18 cellular contexts compared by ENCODE assay signal in the genomic region with DNA sequence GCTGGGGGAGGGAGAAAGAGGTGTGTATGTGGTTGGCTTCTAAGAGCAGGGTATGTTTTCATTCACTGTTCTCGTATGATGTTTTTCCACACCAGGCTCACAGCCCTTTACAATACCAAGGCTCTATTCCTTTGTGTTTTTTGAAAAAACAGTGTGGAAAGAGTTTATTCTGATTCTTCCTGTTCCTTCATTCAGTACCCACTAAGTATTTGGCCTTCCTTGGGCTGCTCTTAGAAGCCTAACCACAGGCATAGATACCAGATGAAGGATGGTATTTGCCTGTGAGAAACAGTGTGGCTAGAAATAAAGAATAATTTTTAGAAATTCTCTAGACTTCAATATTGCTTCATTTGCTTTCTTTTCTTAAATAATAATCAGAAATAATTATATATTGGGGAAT.
"Had no signal": no experiment of that assay in that cellular context is flagged by ENCODE, and none has a peak within 500 bp of the region (broad histone marks: within the 10 kb centered on the region; RNA-seq: fewer than 3 reads in every experiment).

No MANE protein-coding gene starts in this region.

- H3K27me3 ChIP-seq: foreskin keratinocyte, spleen had no signal

- H3K9me3 ChIP-seq: heart left ventricle, spleen, stomach had no signal

- H3K4me3 Mint-ChIP-seq: dendritic cell treated with granulocyte-macrophage colony-stimulating factor and Interleukin-4, amounts not matched to agents 40 ng/mL and 50 ng/mL, for 4 days; naive B cell; nephron; stimulated activated memory B cell treated with anti-CD40 and anti-IgM and Interleukin-4, amounts not matched to agents 10 μg/mL and 1 μg/mL and 100 μg/mL, for 72 hours had no signal

- H3K4me1 ChIP-seq: stomach had no signal

- H3K27ac ChIP-seq: foreskin keratinocyte, heart left ventricle, spleen, stomach had no signal

- H3K36me3 Mint-ChIP-seq: naive B cell; stimulated activated memory B cell treated with anti-CD40 and anti-IgM and Interleukin-4, amounts not matched to agents 10 μg/mL and 1 μg/mL and 100 μg/mL, for 72 hours had no signal

- H3K9me3 Mint-ChIP-seq: dendritic cell treated with granulocyte-macrophage colony-stimulating factor and Interleukin-4, amounts not matched to agents 40 ng/mL and 50 ng/mL, for 4 days; stimulated activated memory B cell treated with anti-CD40 and anti-IgM and Interleukin-4, amounts not matched to agents 10 μg/mL and 1 μg/mL and 100 μg/mL, for 72 hours had no signal

- H3K4me3 ChIP-seq: heart left ventricle, spleen, stomach had no signal

- H3K27me3 Mint-ChIP-seq: naive B cell; stimulated activated memory B cell treated with anti-CD40 and anti-IgM and Interleukin-4, amounts not matched to agents 10 μg/mL and 1 μg/mL and 100 μg/mL, for 72 hours had no signal

- ATAC-seq: foreskin keratinocyte; heart left ventricle; sciatic nerve; stimulated activated memory B cell treated with anti-CD40 and anti-IgM and Interleukin-4, amounts not matched to agents 10 μg/mL and 1 μg/mL and 100 μg/mL, for 72 hours had no signal

- H3K27ac Mint-ChIP-seq: dendritic cell treated with granulocyte-macrophage colony-stimulating factor and Interleukin-4, amounts not matched to agents 40 ng/mL and 50 ng/mL, for 4 days; naive B cell; nephron; stimulated activated memory B cell treated with anti-CD40 and anti-IgM and Interleukin-4, amounts not matched to agents 10 μg/mL and 1 μg/mL and 100 μg/mL, for 72 hours had no signal

- DNase-seq: erythroblast; foreskin keratinocyte; heart left ventricle; hypothalamus; kidney glomerular epithelial cell; mesendoderm; naive B cell; occipital lobe; posterior cingulate gyrus; spleen; stimulated activated CD4-positive, alpha-beta T cell treated with anti-CD3 and anti-CD28 coated beads, Interleukin-15, amount 100 ng/mL, for 24 hours; stimulated activated CD4-positive, alpha-beta T cell treated with anti-CD3 and anti-CD28 coated beads, Interleukin-1b, Interleukin-23, amount 100 ng/mL, for 48 hours; stimulated activated CD4-positive, alpha-beta T cell treated with anti-CD3 and anti-CD28 coated beads, Interleukin-4, amount 100 ng/mL, for 24 hours; stomach had no signal

- H3K4me1 Mint-ChIP-seq: nephron had no signal

- H3K36me3 ChIP-seq: heart left ventricle, spleen, stomach had no signal
